ENCODE assay signal across 8 cellular contexts in the genomic region with DNA sequence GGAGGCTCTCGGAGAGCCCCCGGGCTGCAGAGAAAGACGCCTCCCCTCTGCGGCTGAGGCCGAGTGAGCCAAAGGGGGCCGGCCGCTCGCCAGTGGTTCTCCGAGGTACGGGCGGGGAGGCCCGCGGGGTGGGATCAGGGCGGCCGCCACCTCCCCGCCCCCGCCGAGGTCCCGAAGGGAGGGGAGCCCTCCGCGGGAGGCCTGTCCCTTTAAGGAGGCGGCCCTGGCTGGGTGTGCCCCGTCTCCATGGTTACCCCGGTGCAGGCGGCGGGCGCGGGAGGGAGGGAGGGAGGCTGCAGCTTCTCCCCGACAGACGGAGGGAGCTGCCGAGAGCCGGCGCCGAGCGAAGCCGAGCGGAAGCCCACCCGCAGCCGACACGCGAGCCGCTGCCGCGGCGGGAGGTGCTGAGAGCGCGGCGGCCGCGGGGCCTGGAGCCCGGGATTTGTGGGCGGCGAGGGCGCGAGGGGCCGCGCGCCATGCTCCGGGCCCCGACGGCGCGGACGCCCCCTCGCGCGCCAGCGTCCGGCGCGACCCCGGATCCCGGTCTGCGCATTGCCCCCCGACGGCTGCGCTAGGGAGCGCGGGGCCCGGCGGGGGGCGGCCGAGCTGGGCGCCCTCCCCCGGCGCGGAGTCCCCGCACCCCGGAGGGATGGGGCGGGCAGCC. TPM values are rescaled to one million over a fixed set of nuclear protein-coding genes. Genes with fewer than 3 reads are reported as not detected.
DNase-seq lines count a peak whose midpoint lies in the region; ATAC-seq and TF ChIP-seq lines count a peak whose summit lies in the region.

A gene with protein sequence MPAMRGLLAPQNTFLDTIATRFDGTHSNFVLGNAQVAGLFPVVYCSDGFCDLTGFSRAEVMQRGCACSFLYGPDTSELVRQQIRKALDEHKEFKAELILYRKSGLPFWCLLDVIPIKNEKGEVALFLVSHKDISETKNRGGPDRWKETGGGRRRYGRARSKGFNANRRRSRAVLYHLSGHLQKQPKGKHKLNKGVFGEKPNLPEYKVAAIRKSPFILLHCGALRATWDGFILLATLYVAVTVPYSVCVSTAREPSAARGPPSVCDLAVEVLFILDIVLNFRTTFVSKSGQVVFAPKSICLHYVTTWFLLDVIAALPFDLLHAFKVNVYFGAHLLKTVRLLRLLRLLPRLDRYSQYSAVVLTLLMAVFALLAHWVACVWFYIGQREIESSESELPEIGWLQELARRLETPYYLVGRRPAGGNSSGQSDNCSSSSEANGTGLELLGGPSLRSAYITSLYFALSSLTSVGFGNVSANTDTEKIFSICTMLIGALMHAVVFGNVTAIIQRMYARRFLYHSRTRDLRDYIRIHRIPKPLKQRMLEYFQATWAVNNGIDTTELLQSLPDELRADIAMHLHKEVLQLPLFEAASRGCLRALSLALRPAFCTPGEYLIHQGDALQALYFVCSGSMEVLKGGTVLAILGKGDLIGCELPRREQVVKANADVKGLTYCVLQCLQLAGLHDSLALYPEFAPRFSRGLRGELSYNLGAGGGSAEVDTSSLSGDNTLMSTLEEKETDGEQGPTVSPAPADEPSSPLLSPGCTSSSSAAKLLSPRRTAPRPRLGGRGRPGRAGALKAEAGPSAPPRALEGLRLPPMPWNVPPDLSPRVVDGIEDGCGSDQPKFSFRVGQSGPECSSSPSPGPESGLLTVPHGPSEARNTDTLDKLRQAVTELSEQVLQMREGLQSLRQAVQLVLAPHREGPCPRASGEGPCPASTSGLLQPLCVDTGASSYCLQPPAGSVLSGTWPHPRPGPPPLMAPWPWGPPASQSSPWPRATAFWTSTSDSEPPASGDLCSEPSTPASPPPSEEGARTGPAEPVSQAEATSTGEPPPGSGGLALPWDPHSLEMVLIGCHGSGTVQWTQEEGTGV (plus strand): TSS at position 291 of the 664 bp plus-strand sequence. CDS start 387 bp downstream, outside the sequence.

- no peak for TF ChIP-seq POLR2A in lower leg skin (IDR thresholded peaks at IDR 0.05)

- POLR2A ChIA-PET in GM10248 (lab: Yijun Ruan, JAX) = no interaction called here

- intact Hi-C loops in dendritic cell treated with granulocyte-macrophage colony-stimulating factor and Interleukin-4, amounts not matched to agents 40 ng/mL and 50 ng/mL, for 4 days (cut with micrococcal nuclease) = no loop called here
- intact Hi-C loops in lower leg skin (cut with DNase I; ENCODE audit: low total_unique reads) = no loop called here

- ATAC-seq in HG03108 (IDR thresholded peaks at IDR 0.05; ENCODE audit: unreplicated experiment) (peak; percentile 73), HG03097 (IDR thresholded peaks at IDR 0.05; ENCODE audit: low FRiP score, unreplicated experiment) (no peak)

- H3K4me3 Mint-ChIP-seq in dendritic cell treated with granulocyte-macrophage colony-stimulating factor and Interleukin-4, amounts not matched to agents 40 ng/mL and 50 ng/mL, for 4 days = peak within 1 kb of the TSS; percentile 80

- peaks cover 53% of the 10 kb centered on the region for H3K27me3 Mint-ChIP-seq in dendritic cell treated with granulocyte-macrophage colony-stimulating factor and Interleukin-4, amounts not matched to agents 40 ng/mL and 50 ng/mL, for 4 days

- H3K9me3 Mint-ChIP-seq in dendritic cell treated with granulocyte-macrophage colony-stimulating factor and Interleukin-4, amounts not matched to agents 40 ng/mL and 50 ng/mL, for 4 days = no peaks in the 10 kb centered on the region

- H3K27ac Mint-ChIP-seq in dendritic cell treated with granulocyte-macrophage colony-stimulating factor and Interleukin-4, amounts not matched to agents 40 ng/mL and 50 ng/mL, for 4 days = peak within 1 kb of the TSS; percentile 32

- H3K4me1 Mint-ChIP-seq in dendritic cell treated with granulocyte-macrophage colony-stimulating factor and Interleukin-4, amounts not matched to agents 40 ng/mL and 50 ng/mL, for 4 days (ENCODE audit: low read depth) = peaks cover 52% of the 10 kb centered on the region

- peak within 1 kb of the TSS; percentile 22 for H3K4me3 ChIP-seq in lower leg skin (ENCODE audit: low read depth, poor library complexity, severe bottlenecking)

- no peaks in the 10 kb centered on the region for H3K36me3 Mint-ChIP-seq in dendritic cell treated with granulocyte-macrophage colony-stimulating factor and Interleukin-4, amounts not matched to agents 40 ng/mL and 50 ng/mL, for 4 days (ENCODE audit: low read depth)

- CTCF ChIA-PET in GM10248 (lab: Yijun Ruan, JAX) = interaction anchor here (1.0 to 3.0 kb wide), 10 partner anchors 13 to 250 kb away, joined by 3 to 11 read pairs (median 8); a partner anchor contains a TSS

- WGBS in lower leg skin, 2 donors = 0% methylated on average over 33 of the region's 90 CpGs; no CpG with 5 or more reads in 1 of the 2 donors

- peak; percentile 94 for DNase-seq in GM10248 (ENCODE audit: extremely low spot score)
- DNase-seq in NCI-H524 (lab: John Stamatoyannopoulos, UW) = peak; percentile 82 to 92
- DNase-seq in activated CD4-positive, alpha-beta T cell treated with anti-CD3 and anti-CD28 coated beads, Interleukin-2, amount 50 U/mL, for 24 hours (ENCODE audit: low read depth in 1 of 2, low spot score in 1 of 2) = peak; percentile 50 to 76
- peak; percentile 77 to 96 for DNase-seq in lower leg skin (ENCODE audit: low spot score in 2 of 2)
- peak; percentile 84 for DNase-seq in stimulated activated CD4-positive, alpha-beta T cell treated with anti-CD3 and anti-CD28 coated beads, Interleukin-4, amount 100 ng/mL, for 24 hours

- TF ChIP-seq CTCF in GM10248 (IDR thresholded peaks at IDR 0.05; ENCODE audit: control extremely low read depth, extremely low read depth, low read depth, missing control alignments) = no peak
- TF ChIP-seq CTCF in lower leg skin (IDR thresholded peaks at IDR 0.05) = no peak

RNA-seq across cellular contexts. Expression of the gene that starts here (rescaled TPM):
- total RNA-seq in lower leg skin = 1 to 10 TPM in 1 of 4 donors, under 1 TPM in 1, not detected in 2; 0.17 to 1.1 TPM
